In the genomic region with DNA sequence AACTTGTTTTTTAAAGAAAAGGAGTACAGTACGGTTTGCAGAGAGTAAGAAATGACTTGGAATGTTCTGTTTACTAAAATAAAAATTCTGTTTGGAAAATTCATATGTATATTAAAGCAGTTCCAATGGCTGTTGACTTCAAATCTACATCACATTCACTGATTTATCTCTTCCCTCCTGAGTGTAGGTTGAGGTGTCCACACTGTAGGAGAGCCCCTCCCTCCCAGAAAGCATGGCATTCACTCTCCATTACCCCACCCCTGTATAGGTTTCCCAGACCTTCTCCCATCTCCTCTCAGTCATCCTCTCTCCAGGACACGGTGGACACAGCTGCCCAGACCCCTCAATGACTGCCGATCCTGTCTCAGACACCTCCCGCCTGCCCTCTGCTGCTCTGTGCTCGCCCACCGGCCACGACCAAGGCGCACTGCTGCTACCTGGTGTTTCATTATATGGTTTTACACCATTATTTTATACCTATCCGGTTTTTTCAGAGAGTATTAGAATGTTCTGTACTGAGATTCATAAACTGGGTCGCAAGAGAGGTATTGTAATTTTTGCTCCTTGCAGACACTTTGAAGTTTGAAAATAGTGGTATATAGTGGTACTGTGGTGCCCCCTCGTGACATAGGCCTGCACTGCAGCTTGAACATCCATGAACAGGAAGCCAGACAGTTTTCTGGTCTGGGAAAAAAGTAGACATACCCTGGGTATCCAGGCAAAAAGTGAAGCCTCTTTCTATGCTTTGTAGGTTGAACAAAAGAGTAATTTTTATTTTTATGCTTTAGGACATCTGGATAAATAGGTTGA, we compare ENCODE assay signal across 8 cellular contexts. TPM values are rescaled to one million over a fixed set of nuclear protein-coding genes. Genes with fewer than 3 reads are reported as not detected.
DNase-seq lines count a peak whose midpoint lies in the region; ATAC-seq and TF ChIP-seq lines count a peak whose summit lies in the region.

No MANE protein-coding gene starts in this region.

- peak; percentile 76 to 86 for TF ChIP-seq RAD21 in liver (IDR thresholded peaks at IDR 0.05)

- TF ChIP-seq CTCF in choroid plexus epithelial cell (conservative IDR thresholded peaks at IDR 0.05; ENCODE audit: low read depth, low read length), result peak; percentile 77
- TF ChIP-seq CTCF in liver (IDR thresholded peaks at IDR 0.05; ENCODE audit: low read depth, low read length, missing input control), result peak; percentile 71

- no peak overlapping the region for H3K9ac ChIP-seq in liver (ENCODE audit: low read depth in 1 of 2, low read length in 2 of 2)

- no peak overlapping the region for H3K27ac ChIP-seq in liver (ENCODE audit: low read depth in 1 of 2, low read length in 2 of 2)

- H3K4me3 ChIP-seq in choroid plexus epithelial cell (ENCODE audit: low read depth, low read length) (peak overlapping the region; percentile 11), liver (ENCODE audit: low read depth in 1 of 3, low read length in 3 of 3) (no peak overlapping the region)

- peaks cover 0 to 4% (median 1%) of the 10 kb centered on the region in 4 donors for H3K4me1 ChIP-seq in liver (ENCODE audit: control insufficient read depth in 4 of 4, insufficient read depth in 4 of 4, low read length in 3 of 4)

- ATAC-seq in GM19328 (IDR thresholded peaks at IDR 0.05; ENCODE audit: unreplicated experiment), result no peak

- 18% methylated on average over 11 of the region's 11 CpGs for WGBS in liver

- H3K27me3 ChIP-seq in liver (ENCODE audit: control insufficient read depth in 4 of 4, insufficient read depth in 4 of 4, low read length in 3 of 4), result no peaks in the 10 kb centered on the region

- no peaks in the 10 kb centered on the region for H3K36me3 ChIP-seq in liver (ENCODE audit: control insufficient read depth in 4 of 4, insufficient read depth in 3 of 4, low read depth in 1 of 4, low read length in 3 of 4)

- DNase-seq in Daoy (ENCODE audit: low read depth), result peak; percentile 28
- peak; percentile 36 for DNase-seq in H4 (ENCODE audit: low spot score)
- DNase-seq in NCI-H1694 (lab: John Stamatoyannopoulos, UW), result peak; percentile 67
- DNase-seq in activated CD4-positive, alpha-beta T cell treated with anti-CD3 and anti-CD28 coated beads for 4 hours, result peak; percentile 12 to 53
- DNase-seq in choroid plexus epithelial cell (ENCODE audit: low read depth), result peak; percentile 67
- DNase-seq in stimulated activated CD8-positive, alpha-beta memory T cell treated with anti-CD3 and anti-CD28 coated beads, Interleukin-12 subunit alpha, Interleukin-12 subunit beta, amount 100 ng/mL, for 1 hour (ENCODE audit: low read depth), result peak; percentile 17

- H3K9me3 ChIP-seq in liver (ENCODE audit: control insufficient read depth in 4 of 4, low read length in 3 of 4), result no peaks in the 10 kb centered on the region

TF ChIP-seq in liver, 16 proteins besides CTCF, POLR2A, EP300 and RAD21:
- TF ChIP-seq YY1 (IDR thresholded peaks at IDR 0.05) (no peak), FOXA1 (IDR thresholded peaks at IDR 0.05) (no peak), SP1 (IDR thresholded peaks at IDR 0.05) (no peak)

RNA-seq across cellular contexts. Expression of a gene that starts 38.8 kb away (rescaled TPM):
- 2.9 and 4.8 TPM in 2 replicates for total RNA-seq in Daoy (2014; rRNA removed; shearing (Covaris generic))
- 0.27 and 0.68 TPM in 2 replicates for total RNA-seq in H4 (2014; rRNA removed; shearing (Covaris generic))
- total RNA-seq in liver, result 10 to 100 TPM in 1 of 2 donors, 1 to 10 TPM in 1; 2.0 to 26.5 TPM
- polyA plus RNA-seq in liver, result 10 to 100 TPM in 1 of 2 donors, 1 to 10 TPM in 1; 4.3 to 10.8 TPM

Comparison
In these comparisons a context has a peak if more than half of its experiments do, and no peak if none do; other contexts are left out.
1. DNase-seq: peak in every context shown above with its lines; median percentile 67 in NCI-H1694; 67 in choroid plexus epithelial cell; 36 in H4; 32 in activated CD4-positive, alpha-beta T cell treated with anti-CD3 and anti-CD28 coated beads for 4 hours; 28 in Daoy; 17 in stimulated activated CD8-positive, alpha-beta memory T cell treated with anti-CD3 and anti-CD28 coated beads, Interleukin-12 subunit alpha, Interleukin-12 subunit beta, amount 100 ng/mL, for 1 hour.